1 cellular context compared by ENCODE assay signal in the genomic region with DNA sequence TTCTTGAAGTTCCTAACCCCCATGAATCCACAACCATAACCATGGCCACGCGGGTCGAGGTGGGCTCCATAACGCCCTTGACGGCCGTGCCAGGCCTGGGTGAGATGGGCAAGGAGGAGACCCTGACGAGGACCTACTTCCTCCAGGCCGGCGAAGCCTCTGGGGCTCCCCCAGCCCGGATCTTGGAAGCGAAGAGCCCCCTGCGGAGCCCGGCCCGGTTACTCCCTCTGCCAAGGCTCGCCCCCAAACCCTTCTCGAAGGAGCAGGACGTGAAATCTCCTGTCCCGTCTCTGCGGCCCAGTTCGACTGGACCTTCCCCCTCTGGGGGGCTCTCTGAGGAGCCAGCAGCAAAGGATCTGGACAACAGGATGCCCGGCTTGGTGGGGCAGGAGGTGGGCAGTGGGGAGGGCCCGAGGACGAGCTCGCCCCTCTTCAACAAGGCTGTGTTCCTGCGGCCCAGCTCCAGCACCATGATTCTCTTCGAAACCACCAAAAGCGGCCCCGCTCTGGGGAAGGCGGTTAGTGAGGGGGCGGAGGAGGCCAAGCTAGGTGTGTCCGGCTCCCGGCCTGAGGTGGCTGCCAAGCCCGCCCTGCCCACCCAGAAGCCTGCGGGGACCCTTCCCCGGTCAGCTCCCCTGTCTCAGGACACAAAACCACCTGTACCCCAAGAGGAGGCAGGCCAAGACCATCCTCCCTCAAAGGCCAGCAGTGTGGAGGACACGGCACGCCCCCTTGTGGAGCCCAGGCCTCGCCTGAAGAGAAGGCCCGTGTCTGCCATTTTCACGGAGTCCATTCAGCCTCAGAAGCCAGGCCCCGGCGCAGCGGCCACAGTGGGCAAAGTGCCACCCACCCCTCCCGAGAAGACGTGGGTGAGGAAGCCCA.
TF ChIP-seq lines count a peak whose summit lies in the region.

No MANE protein-coding gene starts in this region.

TF ChIP-seq in Ishikawa, 13 proteins besides CTCF, POLR2A, EP300 and RAD21 (continued from another document):
- TF ChIP-seq, protein P1, sequence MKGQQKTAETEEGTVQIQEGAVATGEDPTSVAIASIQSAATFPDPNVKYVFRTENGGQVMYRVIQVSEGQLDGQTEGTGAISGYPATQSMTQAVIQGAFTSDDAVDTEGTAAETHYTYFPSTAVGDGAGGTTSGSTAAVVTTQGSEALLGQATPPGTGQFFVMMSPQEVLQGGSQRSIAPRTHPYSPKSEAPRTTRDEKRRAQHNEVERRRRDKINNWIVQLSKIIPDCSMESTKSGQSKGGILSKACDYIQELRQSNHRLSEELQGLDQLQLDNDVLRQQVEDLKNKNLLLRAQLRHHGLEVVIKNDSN (IDR thresholded peaks at IDR 0.05), result no peak
